In genomic region chr19:11435833-11436313, GRCh38 we compare ENCODE assay signal across 8 cellular contexts. TPM values are rescaled to one million over a fixed set of nuclear protein-coding genes. Genes with fewer than 3 reads are reported as not detected.
A peak's percentile ranks its signal among the peaks of the same experiment; 100 is the strongest.
DNase-seq lines count a peak whose midpoint lies in the region; ATAC-seq, FAIRE-seq and TF ChIP-seq lines count a peak whose summit lies in the region.

No MANE protein-coding gene starts in this region.

- H2AFZ ChIP-seq in keratinocyte (ENCODE audit: control insufficient read depth, low read length) = peak overlapping the region; percentile 61

- H4K20me1 ChIP-seq in keratinocyte (ENCODE audit: control insufficient read depth, extremely low read depth, insufficient read depth, low read length) = no peaks in the 10 kb centered on the region

- no peaks in the 10 kb centered on the region for H3K9me3 Mint-ChIP-seq in activated naive CD8-positive, alpha-beta T cell treated with anti-CD3 and anti-CD28 coated beads, Interleukin-2, amount 50 U/mL, for 24 hours

- peaks cover 31% of the 10 kb centered on the region for H3K4me1 Mint-ChIP-seq in activated naive CD8-positive, alpha-beta T cell treated with anti-CD3 and anti-CD28 coated beads, Interleukin-2, amount 50 U/mL, for 24 hours

- H3K4me3 ChIP-seq in HUES48 (ENCODE audit: low read depth, low read length) (peak overlapping the region; percentile 96), keratinocyte (ENCODE audit: control insufficient read depth in 2 of 3, extremely low read depth in 1 of 3, insufficient read depth in 2 of 3, low read depth in 1 of 3, low read length in 3 of 3) (peak overlapping the region; percentile 69 to 81 (median 74))

- peak; percentile 29 for DNase-seq in activated naive CD8-positive, alpha-beta T cell treated with anti-CD3 and anti-CD28 coated beads, Interleukin-2, amount 50 U/mL, for 24 hours
- DNase-seq in keratinocyte (ENCODE audit: low read depth, low spot score) = no peak
- peak in 2 of 49 donors; percentile 25 for DNase-seq in substantia nigra (lab: John Stamatoyannopoulos, UW)
- no peak for DNase-seq in OCI-M2 (lab: John Stamatoyannopoulos, UW; ENCODE audit: unreplicated experiment)
- no peak for DNase-seq in activated gamma-delta T cell (lab: John Stamatoyannopoulos, UW)
- no peak for DNase-seq in Kasumi-1 (lab: John Stamatoyannopoulos, UW)

- peaks cover 41% of the 10 kb centered on the region for H3K36me3 ChIP-seq in HUES48 (ENCODE audit: control insufficient read depth, insufficient read depth, low read length)
- H3K36me3 ChIP-seq in keratinocyte (ENCODE audit: control insufficient read depth in 2 of 2, extremely low read depth in 1 of 2, insufficient read depth in 2 of 2, low read length in 2 of 2) = peaks cover 16 to 20% of the 10 kb centered on the region in 2 experiments

- H3K9me1 ChIP-seq in keratinocyte (ENCODE audit: control insufficient read depth, extremely low read depth, insufficient read depth, low read length) = peaks cover 2% of the 10 kb centered on the region

- peak overlapping the region; percentile 99 for H3K4me3 Mint-ChIP-seq in activated naive CD8-positive, alpha-beta T cell treated with anti-CD3 and anti-CD28 coated beads, Interleukin-2, amount 50 U/mL, for 24 hours

- H3K9me3 ChIP-seq in HUES48 (ENCODE audit: control insufficient read depth, insufficient read depth, low read length) (no peaks in the 10 kb centered on the region), keratinocyte (ENCODE audit: control insufficient read depth, low read depth, low read length) (no peaks in the 10 kb centered on the region)

- no peaks in the 10 kb centered on the region for H3K27me3 ChIP-seq in HUES48 (ENCODE audit: control insufficient read depth, insufficient read depth, low read length)
- H3K27me3 ChIP-seq in keratinocyte (ENCODE audit: control insufficient read depth, extremely low read depth, insufficient read depth, low read length) = no peaks in the 10 kb centered on the region

- H3K4me1 ChIP-seq in HUES48 (ENCODE audit: control insufficient read depth, insufficient read depth, low read length) (peaks cover 11% of the 10 kb centered on the region), keratinocyte (ENCODE audit: control insufficient read depth, extremely low read depth, insufficient read depth, low read length) (peaks cover 10% of the 10 kb centered on the region)

- TF ChIP-seq CTCF in C4-2B (conservative IDR thresholded peaks at IDR 0.05) (no peak), keratinocyte (optimal IDR thresholded peaks at IDR 0.05 in 1 of 3, IDR thresholded peaks at IDR 0.05 in 1 of 3, conservative IDR thresholded peaks at IDR 0.05 in 1 of 3; ENCODE audit: extremely low read depth in 1 of 3, insufficient read depth in 2 of 3, low read length in 3 of 3) (no peak)

- peaks cover 26% of the 10 kb centered on the region for H3K36me3 Mint-ChIP-seq in activated naive CD8-positive, alpha-beta T cell treated with anti-CD3 and anti-CD28 coated beads, Interleukin-2, amount 50 U/mL, for 24 hours (ENCODE audit: low read depth)

- dilution Hi-C loops in keratinocyte (cut with MboI; ENCODE audit: extremely low pct_ligation_motif_present, low sequenced_read_pairs) = no loop called here

- FAIRE-seq in keratinocyte (lab: Jason Lieb, UNC) = no peak

- H3K9ac ChIP-seq in HUES48 (ENCODE audit: low read depth, low read length) = peak overlapping the region; percentile 95
- peak overlapping the region; percentile 79 for H3K9ac ChIP-seq in keratinocyte (ENCODE audit: control insufficient read depth, extremely low read depth, insufficient read depth, low read length)

- H3K79me2 ChIP-seq in keratinocyte (ENCODE audit: control insufficient read depth, insufficient read depth, low read length) = peaks cover 23% of the 10 kb centered on the region

- H3K27me3 Mint-ChIP-seq in activated naive CD8-positive, alpha-beta T cell treated with anti-CD3 and anti-CD28 coated beads, Interleukin-2, amount 50 U/mL, for 24 hours = peaks cover 3% of the 10 kb centered on the region

- no peak for ATAC-seq in activated naive CD8-positive, alpha-beta T cell treated with anti-CD3 and anti-CD28 coated beads, Interleukin-2, amount 50 U/mL, for 24 hours

- H3K27ac ChIP-seq in C4-2B = peak overlapping the region; percentile 78
- peak overlapping the region; percentile 88 for H3K27ac ChIP-seq in HUES48 (ENCODE audit: low read depth, low read length)
- peak overlapping the region; percentile 63 for H3K27ac ChIP-seq in keratinocyte (ENCODE audit: control insufficient read depth, insufficient read depth, low read length)
- H3K27ac ChIP-seq in substantia nigra (ENCODE audit: low read depth, low read length, poor library complexity, severe bottlenecking) = peak overlapping the region; percentile 90

- H3K27ac Mint-ChIP-seq in activated naive CD8-positive, alpha-beta T cell treated with anti-CD3 and anti-CD28 coated beads, Interleukin-2, amount 50 U/mL, for 24 hours = peak overlapping the region; percentile 97

- H3K4me2 ChIP-seq in keratinocyte (ENCODE audit: control insufficient read depth, extremely low read depth, insufficient read depth, low read depth, low read length) = peak overlapping the region; percentile 97

RNA-seq across cellular contexts. Expression of gene PRKCSH, which starts 0.4 kb away (rescaled TPM):
- 47.9 to 125 TPM (median 56.3 TPM) in 3 replicates for polyA plus RNA-seq in keratinocyte
- polyA plus RNA-seq in keratinocyte (2011; ENCODE audit: low read depth) = 141 TPM
- polyA plus RNA-seq in keratinocyte (2011; cell fraction: cytosol; rRNA removed) = 36.7 and 75.5 TPM in 2 replicates
- polyA plus RNA-seq in keratinocyte (2011; cell fraction: nucleus; rRNA removed) = 179 and 201 TPM in 2 replicates
- polyA plus RNA-seq in keratinocyte (2012; ENCODE audit: low replicate concordance) = 151 and 208 TPM in 2 replicates
- 80.2 to 367 TPM (median 82.8 TPM) in 3 replicates for polyA minus RNA-seq in keratinocyte
- polyA minus RNA-seq in keratinocyte (2011; cell fraction: cytosol; rRNA and poly(A)+ RNA removed) = 131 TPM
- 100 and 158 TPM in 2 replicates for polyA minus RNA-seq in keratinocyte (2011; cell fraction: nucleus; rRNA and poly(A)+ RNA removed)

RNA-seq across cellular contexts. Expression of gene ODAD3, which starts 1.0 kb away (rescaled TPM):
- polyA plus RNA-seq in keratinocyte = 0.05 to 0.52 TPM (median 0.09 TPM) in 3 replicates
- not detected for polyA plus RNA-seq in keratinocyte (2011; ENCODE audit: low read depth)
- polyA plus RNA-seq in keratinocyte (2011; cell fraction: cytosol; rRNA removed) = 0.02 and 0.22 TPM in 2 replicates
- polyA plus RNA-seq in keratinocyte (2011; cell fraction: nucleus; rRNA removed) = 0.18 and 0.25 TPM in 2 replicates
- 0.29 TPM in 1 of 2 replicates, not detected in the other for polyA plus RNA-seq in keratinocyte (2012; ENCODE audit: low replicate concordance)
- 0.19 TPM in 1 of 3 replicates, not detected in the others for polyA minus RNA-seq in keratinocyte
- polyA minus RNA-seq in keratinocyte (2011; cell fraction: cytosol; rRNA and poly(A)+ RNA removed) = not detected
- polyA minus RNA-seq in keratinocyte (2011; cell fraction: nucleus; rRNA and poly(A)+ RNA removed) = not detected in 2 replicates

RNA-seq across cellular contexts. Expression of gene RGL3, which starts 16.8 kb away (rescaled TPM):
- polyA plus RNA-seq in keratinocyte = not detected in 3 replicates
- not detected for polyA plus RNA-seq in keratinocyte (2011; ENCODE audit: low read depth)
- not detected in 2 replicates for polyA plus RNA-seq in keratinocyte (2011; cell fraction: cytosol; rRNA removed)
- polyA plus RNA-seq in keratinocyte (2011; cell fraction: nucleus; rRNA removed) = 0.06 TPM in 1 of 2 replicates, not detected in the other
- not detected in 2 replicates for polyA plus RNA-seq in keratinocyte (2012; ENCODE audit: low replicate concordance)
- not detected in 3 replicates for polyA minus RNA-seq in keratinocyte
- polyA minus RNA-seq in keratinocyte (2011; cell fraction: cytosol; rRNA and poly(A)+ RNA removed) = not detected
- 1.2 TPM in 1 of 2 replicates, not detected in the other for polyA minus RNA-seq in keratinocyte (2011; cell fraction: nucleus; rRNA and poly(A)+ RNA removed)

RNA-seq across cellular contexts. Expression of gene ELAVL3, which starts 45.0 kb away (rescaled TPM):
- polyA plus RNA-seq in keratinocyte = not detected in 3 replicates
- polyA plus RNA-seq in keratinocyte (2011; ENCODE audit: low read depth) = not detected
- polyA plus RNA-seq in keratinocyte (2011; cell fraction: cytosol; rRNA removed) = not detected in 2 replicates
- polyA plus RNA-seq in keratinocyte (2011; cell fraction: nucleus; rRNA removed) = 0.04 TPM in 1 of 2 replicates, not detected in the other
- not detected in 2 replicates for polyA plus RNA-seq in keratinocyte (2012; ENCODE audit: low replicate concordance)
- not detected in 3 replicates for polyA minus RNA-seq in keratinocyte
- polyA minus RNA-seq in keratinocyte (2011; cell fraction: cytosol; rRNA and poly(A)+ RNA removed) = not detected
- not detected in 2 replicates for polyA minus RNA-seq in keratinocyte (2011; cell fraction: nucleus; rRNA and poly(A)+ RNA removed)

RNA-seq across cellular contexts. Expression of gene EPOR, which starts 51.8 kb away (rescaled TPM):
- polyA plus RNA-seq in keratinocyte = 0.68 to 0.94 TPM (median 0.85 TPM) in 3 replicates
- polyA plus RNA-seq in keratinocyte (2011; ENCODE audit: low read depth) = 0.17 TPM
- polyA plus RNA-seq in keratinocyte (2011; cell fraction: cytosol; rRNA removed) = 0.41 and 0.95 TPM in 2 replicates
- polyA plus RNA-seq in keratinocyte (2011; cell fraction: nucleus; rRNA removed) = 0.80 and 1.5 TPM in 2 replicates
- polyA plus RNA-seq in keratinocyte (2012; ENCODE audit: low replicate concordance) = 0.71 and 1.0 TPM in 2 replicates
- polyA minus RNA-seq in keratinocyte = 0.26 to 0.52 TPM (median 0.43 TPM) in 3 replicates
- 3.3 TPM for polyA minus RNA-seq in keratinocyte (2011; cell fraction: cytosol; rRNA and poly(A)+ RNA removed)
- 0.31 and 0.63 TPM in 2 replicates for polyA minus RNA-seq in keratinocyte (2011; cell fraction: nucleus; rRNA and poly(A)+ RNA removed)
